In genomic region chr4:97153042-97153441, GRCh38 we compare ENCODE assay signal across 10 cellular contexts.
DNase-seq lines count a peak whose midpoint lies in the region; ATAC-seq and TF ChIP-seq lines count a peak whose summit lies in the region.
"Had no signal": no experiment of that assay in that cellular context is flagged by ENCODE, and none has a peak within 500 bp of the region (broad histone marks: within the 10 kb centered on the region; RNA-seq: fewer than 3 reads in every experiment).

No MANE protein-coding gene starts in this region.

- TF ChIP-seq CTCF in chondrocyte (IDR thresholded peaks at IDR 0.05) (peak; percentile 80), neural progenitor cell (IDR thresholded peaks at IDR 0.05) (peak; percentile 52)

- intact Hi-C loops in aorta (cut with DNase I): no loop called here

- H3K4me1 ChIP-seq in neural progenitor cell (no peaks in the 10 kb centered on the region), aorta (ENCODE audit: control insufficient read depth in 1 of 2, insufficient read depth in 2 of 2, low read length in 2 of 2) (no peaks in the 10 kb centered on the region)

- H3K4me1 Mint-ChIP-seq in chondrocyte (ENCODE audit: low read depth): no peaks in the 10 kb centered on the region
- H3K4me1 Mint-ChIP-seq in neural progenitor cell: no peaks in the 10 kb centered on the region

- H3K4me2 ChIP-seq in neural progenitor cell: no peak overlapping the region

- no peak overlapping the region for H3K4me3 Mint-ChIP-seq in chondrocyte (ENCODE audit: unreplicated experiment)
- no peak overlapping the region for H3K4me3 Mint-ChIP-seq in neural progenitor cell
- H3K4me3 Mint-ChIP-seq: activated T-helper 1 cell treated with anti-CD3 and anti-CD28 coated beads, Interleukin-12 subunit alpha, Interleukin-12 subunit beta, Interleukin-2, Interleukin-4 antibody, amounts not matched to agents 30 ng/mL and 10 ng/mL and 1 ng/mL, durations not matched to agents 14 hours and 24 hours and 36 hours had no signal

- H4K20me1 ChIP-seq in neural progenitor cell (ENCODE audit: low read depth): no peaks in the 10 kb centered on the region

- H3K9ac ChIP-seq in neural progenitor cell: no peak overlapping the region

- no peaks in the 10 kb centered on the region for H3F3A ChIP-seq in neural progenitor cell (ENCODE audit: low read depth)

- DNase-seq in NCI-H1092 treated with DMSO at 0.1 percent for 48 hours (lab: John Stamatoyannopoulos, UW): peak; percentile 11
- no peak for DNase-seq in NCI-H1092 (lab: John Stamatoyannopoulos, UW)
- DNase-seq in NCI-H526 treated with DMSO at 0.1 percent for 48 hours (lab: John Stamatoyannopoulos, UW): peak; percentile 24
- DNase-seq in chondrocyte (ENCODE audit: low spot score): no peak
- peak; percentile 14 for DNase-seq in neural progenitor cell (ENCODE audit: low spot score)
- no peak for DNase-seq in AG20443 (ENCODE audit: low spot score)
- DNase-seq in T-helper 1 cell: no peak
- no peak for DNase-seq in aorta

- no peaks in the 10 kb centered on the region for H3K79me2 ChIP-seq in neural progenitor cell (ENCODE audit: low read depth)

- no peak overlapping the region for H3K27ac Mint-ChIP-seq in chondrocyte (ENCODE audit: unreplicated experiment)
- H3K27ac Mint-ChIP-seq in neural progenitor cell: no peak overlapping the region
- H3K27ac Mint-ChIP-seq: activated T-helper 1 cell treated with anti-CD3 and anti-CD28 coated beads, Interleukin-12 subunit alpha, Interleukin-12 subunit beta, Interleukin-2, Interleukin-4 antibody, amounts not matched to agents 30 ng/mL and 10 ng/mL and 1 ng/mL, durations not matched to agents 14 hours and 24 hours and 36 hours had no signal

- no peak overlapping the region for H2AFZ ChIP-seq in neural progenitor cell (replicated peaks)

- H3K9me3 Mint-ChIP-seq in chondrocyte (ENCODE audit: low read depth) (no peaks in the 10 kb centered on the region), neural progenitor cell (no peaks in the 10 kb centered on the region)
- H3K9me3 Mint-ChIP-seq: activated T-helper 1 cell treated with anti-CD3 and anti-CD28 coated beads, Interleukin-12 subunit alpha, Interleukin-12 subunit beta, Interleukin-2, Interleukin-4 antibody, amounts not matched to agents 30 ng/mL and 10 ng/mL and 1 ng/mL, durations not matched to agents 14 hours and 24 hours and 36 hours had no signal

- ATAC-seq in aorta (ENCODE audit: low FRiP score): no peak
- ATAC-seq: K562 had no signal

- H3K36me3 Mint-ChIP-seq in chondrocyte (ENCODE audit: low read depth) (no peaks in the 10 kb centered on the region), neural progenitor cell (no peaks in the 10 kb centered on the region)

- H3K27ac ChIP-seq in neural progenitor cell (no peak overlapping the region), aorta (ENCODE audit: low read depth in 1 of 2, low read length in 2 of 2) (no peak overlapping the region)

- H3K4me3 ChIP-seq in neural progenitor cell (no peak overlapping the region), aorta (ENCODE audit: low read length in 2 of 2) (no peak overlapping the region)
- H3K4me3 ChIP-seq: K562 had no signal

- H3K27me3 Mint-ChIP-seq in chondrocyte (ENCODE audit: low read depth) (no peaks in the 10 kb centered on the region), neural progenitor cell (ENCODE audit: insufficient read depth, low read depth) (no peaks in the 10 kb centered on the region)

- no peaks in the 10 kb centered on the region for H3K27me3 ChIP-seq in neural progenitor cell
- no peaks in the 10 kb centered on the region for H3K27me3 ChIP-seq in aorta (ENCODE audit: control insufficient read depth in 1 of 2, insufficient read depth in 2 of 2, low read length in 1 of 2)

- H3K36me3 ChIP-seq in neural progenitor cell: no peaks in the 10 kb centered on the region
- no peaks in the 10 kb centered on the region for H3K36me3 ChIP-seq in aorta (ENCODE audit: control insufficient read depth in 1 of 2, insufficient read depth in 2 of 2, low read length in 1 of 2)

- WGBS in aorta, 2 donors: 92 to 97% methylated on average over 1 of the region's 1 CpG

- H3K9me3 ChIP-seq in neural progenitor cell (ENCODE audit: low read depth) (no peaks in the 10 kb centered on the region), aorta (ENCODE audit: control insufficient read depth, low read length) (no peaks in the 10 kb centered on the region)

Comparison
In these comparisons a context has a peak if more than half of its experiments do, and no peak if none do; other contexts are left out.
1. DNase-seq: peak in NCI-H1092 treated with DMSO at 0.1 percent for 48 hours (single experiment), NCI-H526 treated with DMSO at 0.1 percent for 48 hours (single experiment) and neural progenitor cell (single experiment); none in NCI-H1092 (single experiment), chondrocyte (single experiment), AG20443 (single experiment), T-helper 1 cell (0 of 5) and aorta (0 of 2).